Comparison of ENCODE assay signal across 29 cellular contexts in the genomic region with DNA sequence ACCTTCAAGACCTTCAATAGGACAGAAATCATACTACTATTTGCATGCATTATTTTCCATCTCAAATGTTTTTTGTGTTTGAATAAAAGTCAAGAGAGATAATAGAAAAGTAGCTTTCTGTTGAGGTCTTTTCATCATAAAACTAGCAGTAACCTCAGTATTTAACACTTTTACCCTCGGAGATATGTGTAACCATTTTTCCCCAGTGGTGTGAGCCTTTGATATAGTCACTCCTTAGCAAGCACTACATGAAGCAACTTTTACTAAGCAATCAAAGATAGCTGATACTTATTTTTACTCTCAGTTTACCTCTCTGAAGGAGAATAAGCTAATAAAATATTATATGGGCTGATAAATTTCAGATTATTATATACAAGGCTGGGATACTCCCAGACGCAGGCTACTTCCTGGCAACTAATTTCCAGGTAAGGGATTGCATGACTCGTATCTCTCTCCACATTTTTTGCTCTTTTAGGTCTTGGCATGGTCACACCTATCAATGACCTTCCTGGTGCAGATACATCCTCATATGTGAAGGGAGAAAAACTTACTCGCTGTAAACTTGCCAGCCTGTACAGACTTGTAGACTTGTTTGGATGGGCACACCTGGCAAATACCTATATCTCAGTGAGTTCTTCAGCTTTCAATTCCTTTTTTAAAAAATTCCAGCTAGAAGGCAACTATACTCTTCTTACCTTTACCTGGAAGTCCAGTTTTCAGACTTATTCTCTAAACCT.
DNase-seq lines count a peak whose midpoint lies in the region; ATAC-seq and TF ChIP-seq lines count a peak whose summit lies in the region.
"Had no signal": no experiment of that assay in that cellular context is flagged by ENCODE, and none has a peak within 500 bp of the region (broad histone marks: within the 10 kb centered on the region; RNA-seq: fewer than 3 reads in every experiment).

No MANE protein-coding gene starts in this region.

- no peaks in the 10 kb centered on the region for H3K9me3 Mint-ChIP-seq in activated T-cell treated with anti-CD3 and anti-CD28 coated beads, Interleukin-2, amount 50 U/mL, for 24 hours
- H3K9me3 Mint-ChIP-seq in activated T-cell treated with anti-CD3 and anti-CD28 coated beads, Interleukin-2, amount 50 U/mL, for 4 hours: no peaks in the 10 kb centered on the region
- H3K9me3 Mint-ChIP-seq in IgD-negative memory B cell: no peaks in the 10 kb centered on the region
- H3K9me3 Mint-ChIP-seq: HFFc6 had no signal

- TF ChIP-seq CTCF in neutrophil (IDR thresholded peaks at IDR 0.05): no peak

- H3K27me3 Mint-ChIP-seq in activated T-cell treated with anti-CD3 and anti-CD28 coated beads, Interleukin-2, amount 50 U/mL, for 24 hours: no peaks in the 10 kb centered on the region
- H3K27me3 Mint-ChIP-seq in activated T-cell treated with anti-CD3 and anti-CD28 coated beads, Interleukin-2, amount 50 U/mL, for 4 hours (ENCODE audit: low read depth): no peaks in the 10 kb centered on the region
- no peaks in the 10 kb centered on the region for H3K27me3 Mint-ChIP-seq in IgD-negative memory B cell
- H3K27me3 Mint-ChIP-seq: activated CD4-positive, alpha-beta T cell treated with anti-CD3 and anti-CD28 coated beads for 36 hours; brain had no signal

- peaks cover 29 to 32% of the 10 kb centered on the region in 2 experiments for H3K4me1 ChIP-seq in neutrophil (ENCODE audit: control insufficient read depth in 1 of 2, insufficient read depth in 1 of 2, low read depth in 1 of 2, low read length in 1 of 2)
- H3K4me1 ChIP-seq: stomach, uterus had no signal

- no peak overlapping the region for H3K4me3 Mint-ChIP-seq in activated T-cell treated with anti-CD3 and anti-CD28 coated beads, Interleukin-2, amount 50 U/mL, for 24 hours
- H3K4me3 Mint-ChIP-seq in activated T-cell treated with anti-CD3 and anti-CD28 coated beads, Interleukin-2, amount 50 U/mL, for 4 hours: no peak overlapping the region
- H3K4me3 Mint-ChIP-seq in IgD-negative memory B cell: no peak overlapping the region
- H3K4me3 Mint-ChIP-seq: activated CD4-positive, alpha-beta T cell treated with anti-CD3 and anti-CD28 coated beads for 36 hours; brain; HFFc6 had no signal

- H3K27ac Mint-ChIP-seq in activated T-cell treated with anti-CD3 and anti-CD28 coated beads, Interleukin-2, amount 50 U/mL, for 24 hours: peak overlapping the region; percentile 27
- H3K27ac Mint-ChIP-seq in IgD-negative memory B cell: peak overlapping the region in 2 of 3 donors; percentile 22 to 76
- H3K27ac Mint-ChIP-seq: activated CD4-positive, alpha-beta T cell treated with anti-CD3 and anti-CD28 coated beads for 36 hours; HFFc6 had no signal

- no peak for ATAC-seq in activated T-cell treated with anti-CD3 and anti-CD28 coated beads, Interleukin-2, amount 50 U/mL, for 4 hours
- ATAC-seq in GM19351 (IDR thresholded peaks at IDR 0.05; ENCODE audit: unreplicated experiment): no peak
- ATAC-seq: activated CD4-positive, alpha-beta T cell treated with anti-CD3 and anti-CD28 coated beads for 36 hours; gastroesophageal sphincter; left cardiac atrium had no signal

- H3K36me3 Mint-ChIP-seq in activated T-cell treated with anti-CD3 and anti-CD28 coated beads, Interleukin-2, amount 50 U/mL, for 24 hours (ENCODE audit: low read depth): peaks cover 76% of the 10 kb centered on the region
- peaks cover 33% of the 10 kb centered on the region for H3K36me3 Mint-ChIP-seq in activated T-cell treated with anti-CD3 and anti-CD28 coated beads, Interleukin-2, amount 50 U/mL, for 4 hours (ENCODE audit: insufficient read depth)
- peaks cover 19% of the 10 kb centered on the region for H3K36me3 Mint-ChIP-seq in IgD-negative memory B cell

- peaks cover 53% of the 10 kb centered on the region for H3K36me3 ChIP-seq in neutrophil
- H3K36me3 ChIP-seq: uterus had no signal

- no peak for DNase-seq in activated T-cell treated with anti-CD3 and anti-CD28 coated beads, Interleukin-2, amount 50 U/mL, for 24 hours
- no peak for DNase-seq in activated T-cell treated with anti-CD3 and anti-CD28 coated beads, Interleukin-2, amount 50 U/mL, for 4 hours
- DNase-seq in epithelial cell of prostate (ENCODE audit: low read depth, low spot score) (peak; percentile 18), iPS-NIHi7 (ENCODE audit: extremely low spot score) (no peak), HK-2 (ENCODE audit: unreplicated experiment) (no peak)
- DNase-seq: activated CD4-positive, alpha-beta T cell treated with anti-CD3 and anti-CD28 coated beads for 36 hours; activated naive CD4-positive, alpha-beta T cell treated with Interleukin-2 at 50 U/mL for 16 hours; activated T-cell treated with anti-CD3 and anti-CD28 coated beads, Interleukin-2, amount 50 U/mL, for 1 hour; DMS153; HFFc6; KG1; left cardiac atrium; MM.1S; NCI-H2029; NCI-H526 treated with DMSO at 0.1 percent for 48 hours; NK-92 treated with Interleukin-12 subunit alpha and Interleukin-12 subunit beta, amount 100 ng/mL, for 24 hours; SHP77 treated with DMSO at 0.1 percent for 48 hours; small intestine; stimulated activated CD4-positive, alpha-beta T cell treated with anti-CD3 and anti-CD28 coated beads, Interleukin-1b, Interleukin-23, amount 100 ng/mL, for 48 hours; stomach; T-helper 9 cell; uterus had no signal

- H3K9me3 ChIP-seq in neutrophil: no peaks in the 10 kb centered on the region
- H3K9me3 ChIP-seq: gastroesophageal sphincter, right atrium auricular region, stomach, uterus had no signal

- peaks cover 11% of the 10 kb centered on the region for H3K4me1 Mint-ChIP-seq in activated T-cell treated with anti-CD3 and anti-CD28 coated beads, Interleukin-2, amount 50 U/mL, for 24 hours (ENCODE audit: low read depth)
- peaks cover 6% of the 10 kb centered on the region for H3K4me1 Mint-ChIP-seq in activated T-cell treated with anti-CD3 and anti-CD28 coated beads, Interleukin-2, amount 50 U/mL, for 4 hours (ENCODE audit: low read depth)
- H3K4me1 Mint-ChIP-seq in IgD-negative memory B cell: peaks cover 0 to 5% (median 0%) of the 10 kb centered on the region in 3 donors
- H3K4me1 Mint-ChIP-seq: activated CD4-positive, alpha-beta T cell treated with anti-CD3 and anti-CD28 coated beads for 36 hours; brain had no signal

- no peak overlapping the region for H3K4me3 ChIP-seq in neutrophil (ENCODE audit: low read depth in 1 of 2, low read length in 1 of 2)
- H3K4me3 ChIP-seq: gastroesophageal sphincter, hepatocyte, right atrium auricular region, stomach, uterus had no signal

- H3K27me3 ChIP-seq in neutrophil: no peaks in the 10 kb centered on the region
- H3K27me3 ChIP-seq: gastroesophageal sphincter, hepatocyte, right atrium auricular region, stomach, uterus had no signal

- H3K27ac ChIP-seq in epithelial cell of prostate (no peak overlapping the region), neutrophil (peak overlapping the region; percentile 40)
- H3K27ac ChIP-seq: gastroesophageal sphincter, hepatocyte, stomach, uterus had no signal
